ENCODE assay signal across 3 cellular contexts in the genomic region with DNA sequence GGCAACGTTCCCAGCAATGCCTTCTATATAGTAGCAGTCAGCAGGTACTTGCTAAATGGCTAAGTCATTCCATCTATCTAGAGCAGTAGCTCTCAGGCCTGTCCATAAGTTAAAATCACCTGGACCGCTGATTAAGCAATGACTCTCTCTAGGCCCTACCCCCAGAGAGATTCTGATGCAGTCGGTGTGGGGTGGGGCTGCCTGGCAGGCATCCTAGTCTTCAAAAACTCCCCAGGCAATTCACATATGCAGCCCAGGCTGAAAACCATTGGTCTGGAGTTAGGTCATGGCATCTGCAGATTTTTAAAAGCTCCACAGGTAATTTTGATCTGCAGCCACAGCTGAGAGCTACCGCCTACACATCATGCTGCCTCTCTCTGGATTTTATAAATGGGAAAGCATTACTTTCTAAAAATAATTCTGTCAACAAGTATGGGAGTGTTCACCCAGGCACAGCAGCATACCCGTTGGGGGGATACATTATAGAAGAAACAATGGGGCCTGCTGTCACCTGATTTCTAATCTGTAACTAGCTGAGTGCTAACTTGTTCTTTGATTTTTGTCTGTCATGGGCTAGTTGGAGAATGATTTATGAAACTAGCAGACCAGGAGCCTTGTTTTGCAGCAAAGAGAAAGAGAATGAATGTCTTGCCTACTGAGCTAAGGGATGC.
TF ChIP-seq lines count a peak whose summit lies in the region.

No MANE protein-coding gene starts in this region.

TF ChIP-seq in SK-N-SH treated with all-trans-retinoic acid at 6 μM for 48 hours, 23 proteins besides CTCF, POLR2A, EP300 and RAD21:
- TF ChIP-seq, protein P1, sequence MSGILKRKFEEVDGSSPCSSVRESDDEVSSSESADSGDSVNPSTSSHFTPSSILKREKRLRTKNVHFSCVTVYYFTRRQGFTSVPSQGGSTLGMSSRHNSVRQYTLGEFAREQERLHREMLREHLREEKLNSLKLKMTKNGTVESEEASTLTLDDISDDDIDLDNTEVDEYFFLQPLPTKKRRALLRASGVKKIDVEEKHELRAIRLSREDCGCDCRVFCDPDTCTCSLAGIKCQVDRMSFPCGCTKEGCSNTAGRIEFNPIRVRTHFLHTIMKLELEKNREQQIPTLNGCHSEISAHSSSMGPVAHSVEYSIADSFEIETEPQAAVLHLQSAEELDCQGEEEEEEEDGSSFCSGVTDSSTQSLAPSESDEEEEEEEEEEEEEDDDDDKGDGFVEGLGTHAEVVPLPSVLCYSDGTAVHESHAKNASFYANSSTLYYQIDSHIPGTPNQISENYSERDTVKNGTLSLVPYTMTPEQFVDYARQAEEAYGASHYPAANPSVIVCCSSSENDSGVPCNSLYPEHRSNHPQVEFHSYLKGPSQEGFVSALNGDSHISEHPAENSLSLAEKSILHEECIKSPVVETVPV (CRISPR knock-in tag; IDR thresholded peaks at IDR 0.05), result no peak
- TF ChIP-seq OSR1 (CRISPR knock-in tag; IDR thresholded peaks at IDR 0.05) (no peak), CREB5 (CRISPR knock-in tag; IDR thresholded peaks at IDR 0.05; ENCODE audit: low read depth) (no peak), ZFP3 (CRISPR knock-in tag; IDR thresholded peaks at IDR 0.05) (no peak), BACH2 (CRISPR knock-in tag; IDR thresholded peaks at IDR 0.05; ENCODE audit: borderline replicate concordance) (no peak), GLIS3 (CRISPR knock-in tag; IDR thresholded peaks at IDR 0.05) (no peak), ZNF8 (CRISPR knock-in tag; IDR thresholded peaks at IDR 0.05) (no peak), TSHZ2 (CRISPR knock-in tag; IDR thresholded peaks at IDR 0.05) (no peak), PPARA (CRISPR knock-in tag; IDR thresholded peaks at IDR 0.05; ENCODE audit: borderline replicate concordance) (no peak), ESRRG (CRISPR knock-in tag; IDR thresholded peaks at IDR 0.05) (no peak), ZFP30 (CRISPR knock-in tag; IDR thresholded peaks at IDR 0.05) (no peak)

TF ChIP-seq in SK-N-SH, 30 proteins besides CTCF, POLR2A, EP300 and RAD21:
- TF ChIP-seq TCF12 (IDR thresholded peaks at IDR 0.05) (no peak), MAX (IDR thresholded peaks at IDR 0.05; ENCODE audit: low read depth) (no peak), RXRA (IDR thresholded peaks at IDR 0.05; ENCODE audit: borderline replicate concordance, low read depth) (no peak), MXI1 (IDR thresholded peaks at IDR 0.05; ENCODE audit: low read depth, low read length) (no peak), GABPA (IDR thresholded peaks at IDR 0.05; ENCODE audit: low read depth) (no peak), NRF1 (IDR thresholded peaks at IDR 0.05; ENCODE audit: low read depth, low read length) (no peak)

TF ChIP-seq in GM12878, 131 proteins besides CTCF, POLR2A, EP300 and RAD21:
- TF ChIP-seq ZNF274 (IDR thresholded peaks at IDR 0.05; ENCODE audit: insufficient read depth, insufficient read length), result no peak
- no peak for TF ChIP-seq EED (IDR thresholded peaks at IDR 0.05; ENCODE audit: low read depth)
- TF ChIP-seq MYC (IDR thresholded peaks at IDR 0.05; ENCODE audit: insufficient read depth, insufficient read length, insufficient replicate concordance, low read length, severe bottlenecking), result no peak
- TF ChIP-seq E2F8 (IDR thresholded peaks at IDR 0.05; ENCODE audit: low read depth, partially characterized antibody), result no peak
